18 cellular contexts compared by ENCODE assay signal in genomic region chr22:46371623-46372226, GRCh38.
"Had no signal": no experiment of that assay in that cellular context is flagged by ENCODE, and none has a peak within 500 bp of the region (broad histone marks: within the 10 kb centered on the region; RNA-seq: fewer than 3 reads in every experiment).

No MANE protein-coding gene starts in this region.

- ATAC-seq: esophagus mucosa, gastrocnemius medialis, upper lobe of right lung had no signal

- H3K27me3 ChIP-seq: ovary, upper lobe of right lung had no signal

- H3K9me3 ChIP-seq: gastrocnemius medialis, neutrophil, ovary, prostate gland, upper lobe of right lung had no signal

- H3K4me3 ChIP-seq: gastrocnemius medialis, left ventricle myocardium inferior, ovary, prostate gland, upper lobe of right lung had no signal

- H3K27ac ChIP-seq: gastrocnemius medialis, left ventricle myocardium inferior, neutrophil, ovary, prostate gland, upper lobe of right lung had no signal

- H3K4me3 Mint-ChIP-seq: activated B cell treated with CpG ODN at 0.5 μM for 24 hours; activated T-cell treated with anti-CD3 and anti-CD28 coated beads, Interleukin-2, amount 50 U/mL, for 4 hours; brain; T-helper 1 cell treated with Interleukin-12 subunit alpha and Interleukin-12 subunit beta and Interleukin-4 antibody, amounts not matched to agents 30 μg/mL and 1 μg/mL, for 36 hours had no signal

- DNase-seq: activated B cell treated with CpG ODN at 0.5 μM for 24 hours; activated CD4-positive, alpha-beta T cell treated with anti-CD3 and anti-CD28 coated beads, Interleukin-2, amount 50 U/mL, for 48 hours; activated CD8-positive, alpha-beta memory T cell treated with anti-CD3 and anti-CD28 coated beads, Interleukin-2, amount 50 U/mL, for 48 hours; activated T-cell treated with anti-CD3 and anti-CD28 coated beads, Interleukin-2, amount 50 U/mL, for 4 hours; anterior cingulate cortex; caudate nucleus; gastrocnemius medialis; hippocampal formation; left ventricle myocardium inferior; ovary; stimulated activated CD4-positive, alpha-beta T cell treated with anti-CD3 and anti-CD28 coated beads, Interleukin-2, amount 100 ng/mL, for 48 hours; stimulated activated naive CD4-positive, alpha-beta T cell treated with Interleukin-2 at 50 U/mL for 16 hours; upper lobe of right lung had no signal

- H3K36me3 ChIP-seq: gastrocnemius medialis, left ventricle myocardium inferior, neutrophil, ovary, prostate gland, upper lobe of right lung had no signal

- H3K27ac Mint-ChIP-seq: activated B cell treated with CpG ODN at 0.5 μM for 24 hours; T-helper 1 cell treated with Interleukin-12 subunit alpha and Interleukin-12 subunit beta and Interleukin-4 antibody, amounts not matched to agents 30 μg/mL and 1 μg/mL, for 36 hours had no signal

- H3K4me1 ChIP-seq: gastrocnemius medialis had no signal
